Comparison of ENCODE assay signal across 11 cellular contexts in the genomic region with DNA sequence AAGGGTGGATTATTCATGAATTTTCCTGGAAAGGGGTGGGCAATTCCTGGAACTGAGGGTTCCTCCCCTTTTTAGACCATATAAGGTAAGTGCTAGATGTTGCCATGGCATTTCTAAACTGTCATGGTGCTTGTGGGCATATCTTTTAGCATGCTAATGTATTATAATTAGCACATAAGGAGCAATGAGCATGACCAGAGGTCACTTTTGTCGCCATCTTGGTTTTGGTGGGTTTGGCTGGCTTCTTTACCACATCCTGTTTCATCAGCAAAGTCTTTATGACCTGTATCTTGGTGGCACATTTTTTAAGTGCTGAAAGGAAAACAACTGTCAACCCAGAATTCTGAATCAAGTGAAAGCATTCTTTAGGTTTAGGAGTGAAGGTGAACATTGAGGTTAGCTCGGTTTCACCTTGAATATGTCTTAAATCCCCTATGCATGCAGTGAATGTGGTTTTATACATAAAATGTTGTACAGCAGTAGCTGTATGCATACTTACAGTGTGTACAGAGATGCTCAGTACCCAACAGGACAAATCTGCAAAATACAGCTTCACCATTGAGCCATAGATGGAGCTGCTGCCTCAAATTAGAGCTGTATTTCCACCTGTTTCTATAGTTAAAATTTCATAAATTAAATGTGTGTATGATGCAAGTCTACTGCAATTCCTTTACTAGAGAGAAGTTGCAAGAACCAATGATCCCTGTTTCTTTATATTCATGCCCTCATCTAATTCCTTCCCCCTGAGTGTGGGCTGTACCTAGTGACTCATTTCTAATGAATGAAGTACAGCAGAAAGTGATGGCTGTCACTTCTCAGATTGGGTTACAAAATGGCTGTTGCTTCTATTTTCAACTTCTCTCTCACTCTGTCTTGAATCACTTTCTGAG.
A peak's percentile ranks its signal among the peaks of the same experiment; 100 is the strongest.
DNase-seq lines count a peak whose midpoint lies in the region; ATAC-seq and FAIRE-seq lines count a peak whose summit lies in the region.
"Had no signal": no experiment of that assay in that cellular context is flagged by ENCODE, and none has a peak within 500 bp of the region (broad histone marks: within the 10 kb centered on the region; RNA-seq: fewer than 3 reads in every experiment).

No MANE protein-coding gene starts in this region.

- FAIRE-seq in RCC 7860 (lab: Jason Lieb, UNC) = peak; percentile 87

- DNase-seq in NCI-H748 (lab: John Stamatoyannopoulos, UW; ENCODE audit: unreplicated experiment) (peak; percentile 27), NCI-H748 treated with DMSO at 0.1 percent for 48 hours (lab: John Stamatoyannopoulos, UW) (no peak), RCC 7860 (ENCODE audit: low spot score) (peak; percentile 93), epithelial cell of prostate (ENCODE audit: low read depth, low spot score) (peak; percentile 54), GM19240 (ENCODE audit: insufficient read length, low spot score) (no peak)
- DNase-seq in stimulated activated CD4-positive, alpha-beta T cell treated with anti-CD3 and anti-CD28 coated beads, Interleukin-2, amount 100 ng/mL, for 48 hours = peak; percentile 9 to 13
- DNase-seq: hypothalamus had no signal

- ATAC-seq in HG03460 (IDR thresholded peaks at IDR 0.05; ENCODE audit: unreplicated experiment) = no peak
- no peak for ATAC-seq in HG02981 (IDR thresholded peaks at IDR 0.05; ENCODE audit: unreplicated experiment)

- H3K27ac ChIP-seq in epithelial cell of prostate = peak overlapping the region; percentile 93
- H3K27ac ChIP-seq: C4-2B, KMS-11 had no signal

Comparison
In these comparisons a context has a peak if more than half of its experiments do, and no peak if none do; other contexts are left out.
1. DNase-seq: peak in NCI-H748 (single experiment), RCC 7860 (single experiment), epithelial cell of prostate (single experiment) and stimulated activated CD4-positive, alpha-beta T cell treated with anti-CD3 and anti-CD28 coated beads, Interleukin-2, amount 100 ng/mL, for 48 hours (2 of 2); none in NCI-H748 treated with DMSO at 0.1 percent for 48 hours (single experiment) and GM19240 (single experiment).